ENCODE assay signal across 18 cellular contexts in genomic region chr14:52048641-52049204, GRCh38. TPM values are rescaled to one million over a fixed set of nuclear protein-coding genes. Genes with fewer than 3 reads are reported as not detected.
DNase-seq lines count a peak whose midpoint lies in the region; ATAC-seq, FAIRE-seq and TF ChIP-seq lines count a peak whose summit lies in the region.
"Had no signal": no experiment of that assay in that cellular context is flagged by ENCODE, and none has a peak within 500 bp of the region (broad histone marks: within the 10 kb centered on the region; RNA-seq: fewer than 3 reads in every experiment).

No MANE protein-coding gene starts in this region.

- TF ChIP-seq POLR2A in H54 (IDR thresholded peaks at IDR 0.05; ENCODE audit: low read depth, low read length) = no peak

- no peaks in the 10 kb centered on the region for H3K27me3 ChIP-seq in BLaER1 treated with 17β-estradiol and CSF1 and Interleukin-3, amounts not matched to agents 10 nM and 100 nM

- H3K9me3 ChIP-seq in BLaER1 treated with 17β-estradiol and CSF1 and Interleukin-3, amounts not matched to agents 10 nM and 100 nM (replicated peaks in 1 of 11) = no peaks in the 10 kb centered on the region

- TF ChIP-seq CTCF in chondrocyte (IDR thresholded peaks at IDR 0.05) (no peak), neural crest cell (conservative IDR thresholded peaks at IDR 0.05) (no peak)

- H3K36me3 Mint-ChIP-seq in chondrocyte (ENCODE audit: low read depth) (peaks cover 6% of the 10 kb centered on the region), neural crest cell (ENCODE audit: low read depth) (peaks cover 3% of the 10 kb centered on the region)
- H3K36me3 Mint-ChIP-seq: CD4-positive, CD25-positive, alpha-beta regulatory T cell; stimulated activated naive B cell treated with anti-CD40 and anti-IgM and Interleukin-4, amounts not matched to agents 10 μg/mL and 1 μg/mL and 100 μg/mL, for 72 hours had no signal

- H3K4me3 Mint-ChIP-seq in chondrocyte (ENCODE audit: unreplicated experiment) (peak overlapping the region; percentile 1), neural crest cell (no peak overlapping the region)
- H3K4me3 Mint-ChIP-seq: CD4-positive, CD25-positive, alpha-beta regulatory T cell; stimulated activated naive B cell treated with anti-CD40 and anti-IgM and Interleukin-4, amounts not matched to agents 10 μg/mL and 1 μg/mL and 100 μg/mL, for 72 hours had no signal

- peak overlapping the region in 6 of 11 experiments; percentile 45 to 82 (median 72); a peak in 11 of 22 replicates for H3K27ac ChIP-seq in BLaER1 treated with 17β-estradiol and CSF1 and Interleukin-3, amounts not matched to agents 10 nM and 100 nM

- peaks cover 39 to 100% (median 100%) of the 10 kb centered on the region in 10 experiments for H3K4me1 ChIP-seq in BLaER1 treated with 17β-estradiol and CSF1 and Interleukin-3, amounts not matched to agents 10 nM and 100 nM

- H3K4me3 ChIP-seq in BLaER1 treated with 17β-estradiol and CSF1 and Interleukin-3, amounts not matched to agents 10 nM and 100 nM = no peak overlapping the region

- H4K20me1 ChIP-seq in BLaER1 treated with 17β-estradiol and CSF1 and Interleukin-3, amounts not matched to agents 10 nM and 100 nM = no peaks in the 10 kb centered on the region

- H3K27ac Mint-ChIP-seq in chondrocyte (ENCODE audit: unreplicated experiment) (peak overlapping the region; percentile 85), neural crest cell (ENCODE audit: unreplicated experiment) (peak overlapping the region; percentile 39)
- H3K27ac Mint-ChIP-seq: CD4-positive, CD25-positive, alpha-beta regulatory T cell; stimulated activated naive B cell treated with anti-CD40 and anti-IgM and Interleukin-4, amounts not matched to agents 10 μg/mL and 1 μg/mL and 100 μg/mL, for 72 hours had no signal

- H3K9ac ChIP-seq in BLaER1 treated with 17β-estradiol and CSF1 and Interleukin-3, amounts not matched to agents 10 nM and 100 nM = peak overlapping the region in 6 of 11 experiments; percentile 2 to 69 (median 54); a peak in 8 of 22 replicates

- DNase-seq in LoVo (ENCODE audit: low spot score) (peak; percentile 23), chondrocyte (ENCODE audit: low spot score) (no peak), neural crest cell (ENCODE audit: low read depth, low spot score) (no peak), ecto neural progenitor cell (ENCODE audit: low spot score) (no peak), Ammon's horn (ENCODE audit: low spot score) (no peak), H54 (ENCODE audit: insufficient read length, low spot score) (no peak)
- DNase-seq: activated T-cell treated with anti-CD3 and anti-CD28 coated beads, Interleukin-2, amount 50 U/mL, for 1 hour; CD4-positive, CD25-positive, alpha-beta regulatory T cell; foreskin melanocyte; NCI-H2029 treated with DMSO at 0.1 percent for 48 hours; stimulated activated CD4-positive, alpha-beta T cell treated with anti-CD3 and anti-CD28 coated beads, Interleukin-4, amount 100 ng/mL, for 24 hours; stimulated activated naive B cell treated with anti-CD40 and anti-IgM and Interleukin-4, amounts not matched to agents 10 μg/mL and 1 μg/mL and 100 μg/mL, for 72 hours; SW 1271 had no signal

- no peak for ATAC-seq in HG02852 (IDR thresholded peaks at IDR 0.05; ENCODE audit: unreplicated experiment)
- ATAC-seq: activated CD4-positive, CD25-positive, alpha-beta regulatory T cell treated with anti-CD3 and anti-CD28 coated beads, Interleukin-2, amount 50 U/mL, for 24 hours; stimulated activated naive B cell treated with anti-CD40 and anti-IgM and Interleukin-4, amounts not matched to agents 10 μg/mL and 1 μg/mL and 100 μg/mL, for 72 hours had no signal

- H3K4me2 ChIP-seq in BLaER1 treated with 17β-estradiol and CSF1 and Interleukin-3, amounts not matched to agents 10 nM and 100 nM = peak overlapping the region in 9 of 11 experiments; percentile 10 to 84 (median 76); a peak in 17 of 22 replicates

- H3K36me3 ChIP-seq in BLaER1 treated with 17β-estradiol and CSF1 and Interleukin-3, amounts not matched to agents 10 nM and 100 nM = peaks cover 0 to 37% (median 3%) of the 10 kb centered on the region in 11 experiments; a peak in 8 of 22 replicates

- no peaks in the 10 kb centered on the region for H3K9me3 Mint-ChIP-seq in chondrocyte (ENCODE audit: low read depth)
- no peaks in the 10 kb centered on the region for H3K9me3 Mint-ChIP-seq in neural crest cell
- H3K9me3 Mint-ChIP-seq: stimulated activated naive B cell treated with anti-CD40 and anti-IgM and Interleukin-4, amounts not matched to agents 10 μg/mL and 1 μg/mL and 100 μg/mL, for 72 hours had no signal

- FAIRE-seq in H54 (lab: Jason Lieb, UNC) = no peak
- FAIRE-seq: G401.6, keratinocyte had no signal

- H3K4me1 Mint-ChIP-seq in chondrocyte (ENCODE audit: low read depth) (peaks cover 98% of the 10 kb centered on the region), neural crest cell (peaks cover 27% of the 10 kb centered on the region)
- H3K4me1 Mint-ChIP-seq: CD4-positive, CD25-positive, alpha-beta regulatory T cell had no signal

- H3K27me3 Mint-ChIP-seq in chondrocyte (ENCODE audit: low read depth) (no peaks in the 10 kb centered on the region), neural crest cell (ENCODE audit: low read depth) (no peaks in the 10 kb centered on the region)

RNA-seq across cellular contexts. Expression of gene NID2, which starts 20.1 kb away (rescaled TPM):
- 49.4 to 67.8 TPM (median 51.6 TPM) in 3 replicates for total RNA-seq in chondrocyte
- total RNA-seq in neural crest cell = 41.6 and 42.5 TPM in 2 replicates
- total RNA-seq: CD4-positive, CD25-positive, alpha-beta regulatory T cell had no signal

RNA-seq across cellular contexts. Expression of gene RTRAF, which starts 59.4 kb away (rescaled TPM):
- total RNA-seq in chondrocyte (161 to 180 TPM (median 169 TPM) in 3 replicates), neural crest cell (309 and 315 TPM in 2 replicates)
